Comparison of ENCODE assay signal across 9 cellular contexts in the genomic region with DNA sequence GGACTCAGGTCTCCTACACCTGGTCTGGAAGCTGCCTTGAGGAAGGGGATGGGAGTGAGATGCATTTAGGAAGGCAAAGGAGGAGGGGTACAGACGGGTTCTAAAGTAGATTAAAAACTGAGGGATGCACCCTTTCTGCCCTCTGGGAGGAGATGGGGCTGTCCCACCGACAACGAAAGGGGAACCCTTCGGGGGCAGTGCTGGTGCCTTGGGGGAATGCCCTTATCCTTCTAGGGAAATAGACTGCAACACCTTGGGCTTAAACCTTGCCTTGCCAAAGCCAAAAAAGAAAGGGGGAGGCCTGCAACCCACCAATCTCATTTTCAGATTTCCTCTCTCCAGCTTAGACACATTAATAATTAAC.
DNase-seq lines count a peak whose midpoint lies in the region; ATAC-seq and TF ChIP-seq lines count a peak whose summit lies in the region.
"Had no signal": no experiment of that assay in that cellular context is flagged by ENCODE, and none has a peak within 500 bp of the region (broad histone marks: within the 10 kb centered on the region; RNA-seq: fewer than 3 reads in every experiment).

No MANE protein-coding gene starts in this region.

- no peaks in the 10 kb centered on the region for H3K27me3 ChIP-seq in parathyroid adenoma (ENCODE audit: control insufficient read depth, insufficient read depth, low read length)

- no peaks in the 10 kb centered on the region for H3K9me3 ChIP-seq in parathyroid adenoma (ENCODE audit: control insufficient read depth, low read length)
- H3K9me3 ChIP-seq: neutrophil had no signal

- H3K27ac ChIP-seq in caudate nucleus (ENCODE audit: low read depth, low read length) (peak overlapping the region; percentile 16), parathyroid adenoma (peak overlapping the region; percentile 51)
- H3K27ac ChIP-seq: neutrophil had no signal

- no peaks in the 10 kb centered on the region for H3K79me2 ChIP-seq in parathyroid adenoma

- no peak overlapping the region for H2AFZ ChIP-seq in parathyroid adenoma

- peak; percentile 64 for ATAC-seq in GM18868 (IDR thresholded peaks at IDR 0.05; ENCODE audit: unreplicated experiment)
- peak; percentile 37 for ATAC-seq in HG02852 (IDR thresholded peaks at IDR 0.05; ENCODE audit: unreplicated experiment)
- ATAC-seq in HG03139 (IDR thresholded peaks at IDR 0.05; ENCODE audit: unreplicated experiment), result no peak

- H3K4me2 ChIP-seq in parathyroid adenoma (ENCODE audit: low read length), result peak overlapping the region; percentile 81

- peaks cover 19% of the 10 kb centered on the region for H3K4me1 ChIP-seq in parathyroid adenoma

- no peak for DNase-seq in caudate nucleus (lab: John Stamatoyannopoulos, UW)
- DNase-seq in NOMO-1 treated with dmso at 0.1 percent for 144 hours (lab: John Stamatoyannopoulos, UW; ENCODE audit: unreplicated experiment), result no peak
- DNase-seq in NCI-H146 (lab: John Stamatoyannopoulos, UW), result no peak
- DNase-seq in OCI-M1 (lab: John Stamatoyannopoulos, UW), result no peak

- H3K9ac ChIP-seq in parathyroid adenoma, result no peak overlapping the region

- no peak for TF ChIP-seq CTCF in parathyroid adenoma (IDR thresholded peaks at IDR 0.05)

- no peak overlapping the region for H3K4me3 ChIP-seq in parathyroid adenoma (ENCODE audit: low read depth, low read length)

- H3K36me3 ChIP-seq in parathyroid adenoma (ENCODE audit: control insufficient read depth, insufficient read depth, low read length), result no peaks in the 10 kb centered on the region
- H3K36me3 ChIP-seq: neutrophil had no signal
